11 cellular contexts compared by ENCODE assay signal in genomic region chr6:150260931-150261330, GRCh38.
"Had no signal": no experiment of that assay in that cellular context is flagged by ENCODE, and none has a peak within 500 bp of the region (broad histone marks: within the 10 kb centered on the region; RNA-seq: fewer than 3 reads in every experiment).

No MANE protein-coding gene starts in this region.

- H3K4me1 ChIP-seq: HAP-1 had no signal

- H3K36me3 ChIP-seq: HAP-1 had no signal

- ATAC-seq: GM23338, HCT116 had no signal

- FAIRE-seq: H1, H54 had no signal

- DNase-seq: GM23248, GOT3, H7, H9, HCEC 1CT, HFFc6 had no signal

- H3K4me2 ChIP-seq: GM23338 had no signal

- H3K9ac ChIP-seq: GM23248 had no signal

- H3K4me3 ChIP-seq: GM23248, GM23338, HAP-1 had no signal

- H3K4me3 Mint-ChIP-seq: GM23338, H9, HFFc6 had no signal

- H3K27ac ChIP-seq: GM23248 had no signal

- H2AFZ ChIP-seq: GM23248, GM23338 had no signal

- H3K9me3 Mint-ChIP-seq: GM23338, H9, HFFc6 had no signal

- H3K27ac Mint-ChIP-seq: GM23338, H9, HFFc6 had no signal

- H3K9me3 ChIP-seq: HAP-1 had no signal
